Comparison of ENCODE assay signal across 9 cellular contexts in genomic region chr10:22693371-22693784, GRCh38. TPM values are rescaled to one million over a fixed set of nuclear protein-coding genes. Genes with fewer than 3 reads are reported as not detected.
DNase-seq lines count a peak whose midpoint lies in the region; ATAC-seq and TF ChIP-seq lines count a peak whose summit lies in the region.
"Had no signal": no experiment of that assay in that cellular context is flagged by ENCODE, and none has a peak within 500 bp of the region (broad histone marks: within the 10 kb centered on the region; RNA-seq: fewer than 3 reads in every experiment).

No MANE protein-coding gene starts in this region.

- H3K4me1 ChIP-seq in Loucy (ENCODE audit: insufficient read depth, low read length, poor library complexity, severe bottlenecking) (peaks cover 26% of the 10 kb centered on the region), neural progenitor cell (peaks cover 25% of the 10 kb centered on the region)

- no peaks in the 10 kb centered on the region for H3K9me2 ChIP-seq in Loucy (replicated peaks; ENCODE audit: low read depth, low read length)

- H4K20me1 ChIP-seq in Loucy (ENCODE audit: insufficient read depth, low read length, poor library complexity, severe bottlenecking) (peaks cover 72% of the 10 kb centered on the region), neural progenitor cell (ENCODE audit: low read depth) (peaks cover 11% of the 10 kb centered on the region)

- H3K36me3 Mint-ChIP-seq in neural progenitor cell = peaks cover 7% of the 10 kb centered on the region

- ATAC-seq in GM19324 (IDR thresholded peaks at IDR 0.05; ENCODE audit: low FRiP score, unreplicated experiment) = no peak

- peaks cover 12% of the 10 kb centered on the region for H3K9me3 Mint-ChIP-seq in neural progenitor cell

- no peaks in the 10 kb centered on the region for H3K9me3 ChIP-seq in Loucy (ENCODE audit: insufficient read depth, low read depth, low read length)
- no peaks in the 10 kb centered on the region for H3K9me3 ChIP-seq in neural progenitor cell (ENCODE audit: low read depth)

- H3K4me3 ChIP-seq in Loucy (ENCODE audit: low read length, poor library complexity, severe bottlenecking) (no peak overlapping the region), cardiac fibroblast (replicated peaks in 1 of 2; ENCODE audit: low read depth in 2 of 2, low read length in 2 of 2) (no peak overlapping the region), neural progenitor cell (no peak overlapping the region)

- H3K4me2 ChIP-seq in Loucy (ENCODE audit: low read depth, low read length, poor library complexity, severe bottlenecking) = peak overlapping the region; percentile 24
- no peak overlapping the region for H3K4me2 ChIP-seq in neural progenitor cell

- H3K27ac ChIP-seq in neural progenitor cell = no peak overlapping the region

- H3K4me1 Mint-ChIP-seq in neural progenitor cell = peaks cover 3% of the 10 kb centered on the region

- in situ Hi-C loops in G401 (cut with HindIII; ENCODE audit: low sequenced_read_pairs) = no loop called here

- peaks cover 100% of the 10 kb centered on the region for H3K79me2 ChIP-seq in Loucy (ENCODE audit: insufficient read depth, low read length)
- H3K79me2 ChIP-seq in neural progenitor cell (ENCODE audit: low read depth) = peaks cover 94% of the 10 kb centered on the region

- no peak for TF ChIP-seq CTCF in Loucy (conservative IDR thresholded peaks at IDR 0.05; ENCODE audit: low read length)
- no peak for TF ChIP-seq CTCF in cardiac fibroblast (IDR thresholded peaks at IDR 0.05; ENCODE audit: low read depth, low read length)
- no peak for TF ChIP-seq CTCF in neural progenitor cell (IDR thresholded peaks at IDR 0.05)

- no peak overlapping the region for H3K4me3 Mint-ChIP-seq in neural progenitor cell

- H3F3A ChIP-seq in Loucy (ENCODE audit: low read depth) (no peaks in the 10 kb centered on the region), neural progenitor cell (ENCODE audit: low read depth) (peaks cover 19% of the 10 kb centered on the region)

- no peak overlapping the region for H3K27ac Mint-ChIP-seq in neural progenitor cell

- H3K36me3 ChIP-seq in Loucy (ENCODE audit: insufficient read depth, low read length) (no peaks in the 10 kb centered on the region; the same call in 1 of the 2 replicates), neural progenitor cell (no peaks in the 10 kb centered on the region)

- H3K27me3 ChIP-seq in Loucy (ENCODE audit: insufficient read depth, low read length, poor library complexity, severe bottlenecking) (no peaks in the 10 kb centered on the region), neural progenitor cell (no peaks in the 10 kb centered on the region)

- H3K9ac ChIP-seq in Loucy (ENCODE audit: low read depth, low read length, poor library complexity, severe bottlenecking) = no peak overlapping the region
- no peak overlapping the region for H3K9ac ChIP-seq in neural progenitor cell

- no peak overlapping the region for H2AFZ ChIP-seq in Loucy (ENCODE audit: low read length)
- no peak overlapping the region for H2AFZ ChIP-seq in neural progenitor cell (replicated peaks)

- H3K27me3 Mint-ChIP-seq in neural progenitor cell (ENCODE audit: insufficient read depth, low read depth) = no peaks in the 10 kb centered on the region

- peak; percentile 41 for DNase-seq in stimulated activated naive CD4-positive, alpha-beta T cell treated with Interleukin-2 at 50 U/mL for 16 hours (lab: John Stamatoyannopoulos, UW)
- DNase-seq in stimulated activated naive CD4-positive, alpha-beta T cell (lab: John Stamatoyannopoulos, UW) = no peak
- DNase-seq in cardiac fibroblast (ENCODE audit: low read depth in 2 of 2) (peak; percentile 56 to 69), G401 (ENCODE audit: low spot score) (no peak), neural progenitor cell (ENCODE audit: low spot score) (no peak), NCI-H1694 (lab: John Stamatoyannopoulos, UW) (no peak)
- DNase-seq: DMS79 treated with DMSO at 0.1 percent for 48 hours had no signal

RNA-seq across cellular contexts. Expression of gene PIP4K2A, which starts 21.0 kb away (rescaled TPM):
- 39.2 and 83.4 TPM in 2 replicates for total RNA-seq in G401 (2014; rRNA removed; shearing (Covaris generic))
- 23.7 and 37.6 TPM in 2 replicates for total RNA-seq in neural progenitor cell (ENCODE audit: low replicate concordance)

Comparison
In these comparisons a context has a peak if more than half of its experiments do, and no peak if none do; other contexts are left out.
1. DNase-seq: peak in stimulated activated naive CD4-positive, alpha-beta T cell treated with Interleukin-2 at 50 U/mL for 16 hours (single experiment) and cardiac fibroblast (2 of 2); none in stimulated activated naive CD4-positive, alpha-beta T cell (0 of 6), G401 (single experiment), neural progenitor cell (single experiment) and NCI-H1694 (single experiment).